In the genomic region with DNA sequence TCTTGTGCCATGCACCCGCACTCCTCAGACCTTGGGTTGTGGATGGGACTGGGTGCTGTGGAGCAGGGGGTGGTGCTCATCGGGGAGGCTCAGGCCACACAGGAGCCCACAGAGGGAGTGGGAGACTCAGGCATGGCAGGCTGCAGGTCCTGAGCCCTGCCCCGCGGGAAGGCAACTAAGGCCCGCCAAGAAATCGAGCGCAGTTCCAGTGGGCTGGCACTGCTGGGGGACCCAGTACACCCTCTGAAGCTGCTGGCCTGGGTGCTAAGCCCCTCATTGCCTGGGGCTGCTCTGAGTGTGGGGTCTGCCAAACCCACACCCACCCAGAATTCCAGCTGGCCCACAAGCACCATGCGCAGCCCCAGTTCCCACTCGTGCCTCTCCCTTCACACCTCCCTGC, we compare ENCODE assay signal across 6 cellular contexts.
"Had no signal": no experiment of that assay in that cellular context is flagged by ENCODE, and none has a peak within 500 bp of the region (broad histone marks: within the 10 kb centered on the region; RNA-seq: fewer than 3 reads in every experiment).

No MANE protein-coding gene starts in this region.

- DNase-seq: GM23248, GOT3, H7, H9, HCEC 1CT, HFFc6 had no signal
